17 cellular contexts compared by ENCODE assay signal in genomic region chr7:2101630-2102374, GRCh38.
A peak's percentile ranks its signal among the peaks of the same experiment; 100 is the strongest.
DNase-seq lines count a peak whose midpoint lies in the region; ATAC-seq, FAIRE-seq and TF ChIP-seq lines count a peak whose summit lies in the region.
"Had no signal": no experiment of that assay in that cellular context is flagged by ENCODE, and none has a peak within 500 bp of the region (broad histone marks: within the 10 kb centered on the region; RNA-seq: fewer than 3 reads in every experiment).

No MANE protein-coding gene starts in this region.

- H3K79me2 ChIP-seq in Karpas-422 (ENCODE audit: low read length) (no peaks in the 10 kb centered on the region; the same call in 1 of the 2 replicates), neural progenitor cell (ENCODE audit: low read depth) (no peaks in the 10 kb centered on the region)

- H3K9ac ChIP-seq in Karpas-422 (ENCODE audit: low read length) (no peak overlapping the region; the same call in 1 of the 2 replicates), neural progenitor cell (no peak overlapping the region)
- H3K9ac ChIP-seq: SK-N-SH had no signal

- H3K4me3 ChIP-seq in Karpas-422 (ENCODE audit: low read length): no peak overlapping the region
- H3K4me3 ChIP-seq in neural progenitor cell: no peak overlapping the region
- H3K4me3 ChIP-seq: PC-9, suprapubic skin had no signal

- peak overlapping the region; percentile 75 for H3K4me2 ChIP-seq in Karpas-422 (ENCODE audit: low read depth, low read length, poor library complexity, severe bottlenecking)
- H3K4me2 ChIP-seq in neural progenitor cell: no peak overlapping the region
- H3K4me2 ChIP-seq: PC-9, SK-N-SH had no signal

- intact Hi-C loops in CD4-positive, alpha-beta T cell (cut with DNase I, micrococcal nuclease): loop anchor here (5.0 to 10.0 kb wide), 2 partner anchors 177 to 245 kb away; no protein-coding TSS in a partner anchor

- DNase-seq in CD4-positive, alpha-beta T cell: no peak
- DNase-seq in Karpas-422: no peak
- no peak for DNase-seq in effector memory CD8-positive, alpha-beta T cell
- no peak for DNase-seq in neural progenitor cell (ENCODE audit: low spot score)
- DNase-seq in D341Med (ENCODE audit: low spot score): no peak
- no peak for DNase-seq in H54 (ENCODE audit: insufficient read length, low spot score)
- DNase-seq: activated gamma-delta T cell, cortex of kidney, DMS153, HCEC 1CT, NCI-H69, PC-9, retina, SK-N-SH had no signal

- POLR2A ChIA-PET in CD4-positive, alpha-beta T cell (lab: Charles Lee): no interaction called here

- no peak for ATAC-seq in CD4-positive, alpha-beta T cell (ENCODE audit: poor library complexity)
- ATAC-seq in effector memory CD8-positive, alpha-beta T cell (replicated peaks): peak; percentile 8
- ATAC-seq in HG03175 (IDR thresholded peaks at IDR 0.05; ENCODE audit: unreplicated experiment): no peak
- no peak for ATAC-seq in HG03354 (IDR thresholded peaks at IDR 0.05; ENCODE audit: poor library complexity, severe bottlenecking, unreplicated experiment)

- no peaks in the 10 kb centered on the region for H3K9me2 ChIP-seq in Karpas-422 (replicated peaks; ENCODE audit: insufficient read depth, low read length)
- H3K9me2 ChIP-seq: SK-N-SH had no signal

- H2AFZ ChIP-seq in Karpas-422 (ENCODE audit: low read length) (no peak overlapping the region), neural progenitor cell (replicated peaks) (no peak overlapping the region)
- H2AFZ ChIP-seq: PC-9 had no signal

- peaks cover 4% of the 10 kb centered on the region for H3F3A ChIP-seq in neural progenitor cell (ENCODE audit: low read depth)

- no peaks in the 10 kb centered on the region for H3K27me3 ChIP-seq in CD4-positive, alpha-beta T cell (ENCODE audit: control insufficient read depth, insufficient read depth, low read length)
- no peaks in the 10 kb centered on the region for H3K27me3 ChIP-seq in Karpas-422 (ENCODE audit: low read length)
- H3K27me3 ChIP-seq in neural progenitor cell: no peaks in the 10 kb centered on the region
- H3K27me3 ChIP-seq: suprapubic skin had no signal

- peaks cover 54% of the 10 kb centered on the region for H3K4me1 Mint-ChIP-seq in CD4-positive, alpha-beta T cell (ENCODE audit: low read depth)
- peaks cover 32 to 46% of the 10 kb centered on the region in 2 donors for H3K4me1 Mint-ChIP-seq in effector memory CD8-positive, alpha-beta T cell (ENCODE audit: low read depth in 2 of 2)
- peaks cover 60% of the 10 kb centered on the region for H3K4me1 Mint-ChIP-seq in neural progenitor cell

- H3K4me1 ChIP-seq in Karpas-422 (ENCODE audit: low read length) (peaks cover 40% of the 10 kb centered on the region), neural progenitor cell (peaks cover 25% of the 10 kb centered on the region)

- no peak for TF ChIP-seq POLR2A in H54 (IDR thresholded peaks at IDR 0.05; ENCODE audit: low read depth, low read length)

- FAIRE-seq in H54 (lab: Jason Lieb, UNC): no peak

- no peaks in the 10 kb centered on the region for H3K36me3 ChIP-seq in Karpas-422 (ENCODE audit: insufficient read depth, low read length)
- no peaks in the 10 kb centered on the region for H3K36me3 ChIP-seq in neural progenitor cell
- H3K36me3 ChIP-seq: suprapubic skin had no signal

- H4K20me1 ChIP-seq in Karpas-422 (ENCODE audit: insufficient read depth, low read depth, low read length): no peaks in the 10 kb centered on the region
- peaks cover 4% of the 10 kb centered on the region for H4K20me1 ChIP-seq in neural progenitor cell (ENCODE audit: low read depth)

- H3K27me3 Mint-ChIP-seq in CD4-positive, alpha-beta T cell: no peaks in the 10 kb centered on the region
- H3K27me3 Mint-ChIP-seq in effector memory CD8-positive, alpha-beta T cell: no peaks in the 10 kb centered on the region
- peaks cover 7% of the 10 kb centered on the region for H3K27me3 Mint-ChIP-seq in neural progenitor cell (ENCODE audit: insufficient read depth, low read depth)

- TF ChIP-seq CTCF in CD4-positive, alpha-beta T cell (IDR thresholded peaks at IDR 0.05): no peak
- TF ChIP-seq CTCF in neural progenitor cell (IDR thresholded peaks at IDR 0.05): no peak

- H3K27ac Mint-ChIP-seq in CD4-positive, alpha-beta T cell: peak overlapping the region; percentile 55
- peak overlapping the region; percentile 57 to 88 for H3K27ac Mint-ChIP-seq in effector memory CD8-positive, alpha-beta T cell
- H3K27ac Mint-ChIP-seq in neural progenitor cell: no peak overlapping the region

- H3K36me3 Mint-ChIP-seq in CD4-positive, alpha-beta T cell (ENCODE audit: low read depth): no peaks in the 10 kb centered on the region
- H3K36me3 Mint-ChIP-seq in effector memory CD8-positive, alpha-beta T cell (ENCODE audit: insufficient read depth): peaks cover 16% of the 10 kb centered on the region
- H3K36me3 Mint-ChIP-seq in neural progenitor cell: peaks cover 7% of the 10 kb centered on the region

- no peaks in the 10 kb centered on the region for H3K9me3 Mint-ChIP-seq in CD4-positive, alpha-beta T cell
- H3K9me3 Mint-ChIP-seq in effector memory CD8-positive, alpha-beta T cell: peaks cover 0 to 6% of the 10 kb centered on the region in 2 donors
- H3K9me3 Mint-ChIP-seq in neural progenitor cell: no peaks in the 10 kb centered on the region

- no peaks in the 10 kb centered on the region for H3K9me3 ChIP-seq in CD4-positive, alpha-beta T cell (ENCODE audit: control insufficient read depth, low read length)
- no peaks in the 10 kb centered on the region for H3K9me3 ChIP-seq in Karpas-422 (ENCODE audit: low read length)
- H3K9me3 ChIP-seq in neural progenitor cell (ENCODE audit: low read depth): no peaks in the 10 kb centered on the region
- H3K9me3 ChIP-seq: SK-N-SH, suprapubic skin had no signal

- H3K27ac ChIP-seq in CD4-positive, alpha-beta T cell (ENCODE audit: low read depth, low read length): no peak overlapping the region
- H3K27ac ChIP-seq in Karpas-422 (ENCODE audit: low read length) (peak overlapping the region; percentile 81; the same call in 1 of the 2 replicates), neural progenitor cell (no peak overlapping the region)
- H3K27ac ChIP-seq: PC-9, suprapubic skin had no signal

- CTCF ChIA-PET in CD4-positive, alpha-beta T cell (lab: Charles Lee): no interaction called here

- peak overlapping the region; percentile 34 for H3K4me3 Mint-ChIP-seq in CD4-positive, alpha-beta T cell
- H3K4me3 Mint-ChIP-seq in effector memory CD8-positive, alpha-beta T cell: peak overlapping the region; percentile 4 to 40
- H3K4me3 Mint-ChIP-seq in neural progenitor cell: peak overlapping the region; percentile 67
